In genomic region chr12:71655495-71655894, GRCh38 we compare ENCODE assay signal across 18 cellular contexts. TPM values are rescaled to one million over a fixed set of nuclear protein-coding genes. Genes with fewer than 3 reads are reported as not detected.
DNase-seq lines count a peak whose midpoint lies in the region; ATAC-seq lines count a peak whose summit lies in the region.
"Had no signal": no experiment of that assay in that cellular context is flagged by ENCODE, and none has a peak within 500 bp of the region (broad histone marks: within the 10 kb centered on the region; RNA-seq: fewer than 3 reads in every experiment).

No MANE protein-coding gene starts in this region.

- ATAC-seq in CD4-positive, CD25-positive, alpha-beta regulatory T cell (ENCODE audit: low read depth in 2 of 2): peak; percentile 28 to 65
- ATAC-seq in HG03196 (IDR thresholded peaks at IDR 0.05; ENCODE audit: unreplicated experiment): no peak
- ATAC-seq: Panc1, SK-N-SH treated with all-trans-retinoic acid at 6 μM for 48 hours had no signal

- H3K27ac Mint-ChIP-seq in CD4-positive, CD25-positive, alpha-beta regulatory T cell: peak overlapping the region; percentile 5 to 48 (median 47)
- H3K27ac Mint-ChIP-seq in CD8-positive, alpha-beta memory T cell: peak overlapping the region in 6 of 8 donors; percentile 7 to 74 (median 64)
- H3K27ac Mint-ChIP-seq in activated T-helper 1 cell treated with anti-CD3 and anti-CD28 coated beads, Interleukin-12 subunit alpha, Interleukin-12 subunit beta, Interleukin-2, Interleukin-4 antibody, amounts not matched to agents 30 ng/mL and 10 ng/mL and 1 ng/mL, durations not matched to agents 14 hours and 24 hours and 36 hours: peak overlapping the region; percentile 54
- H3K27ac Mint-ChIP-seq in immature natural killer cell: peak overlapping the region in 5 of 6 donors; percentile 4 to 60 (median 38)

- intact Hi-C loops in activated T-helper 1 cell treated with anti-CD3 and anti-CD28 coated beads, Interleukin-12 subunit alpha, Interleukin-12 subunit beta, Interleukin-2, Interleukin-4 antibody, amounts not matched to agents 30 ng/mL and 10 ng/mL and 1 ng/mL, durations not matched to agents 14 hours and 24 hours and 36 hours (cut with micrococcal nuclease): no loop called here

- peaks cover 28 to 52% (median 41%) of the 10 kb centered on the region in 4 donors for H3K4me1 Mint-ChIP-seq in CD4-positive, CD25-positive, alpha-beta regulatory T cell
- H3K4me1 Mint-ChIP-seq in CD8-positive, alpha-beta memory T cell: peaks cover 20 to 39% (median 38%) of the 10 kb centered on the region in 3 donors
- peaks cover 33% of the 10 kb centered on the region for H3K4me1 Mint-ChIP-seq in activated T-helper 1 cell treated with anti-CD3 and anti-CD28 coated beads, Interleukin-12 subunit alpha, Interleukin-12 subunit beta, Interleukin-2, Interleukin-4 antibody, amounts not matched to agents 30 ng/mL and 10 ng/mL and 1 ng/mL, durations not matched to agents 14 hours and 24 hours and 36 hours (ENCODE audit: low read depth)
- peaks cover 35 to 61% of the 10 kb centered on the region in 2 donors for H3K4me1 Mint-ChIP-seq in immature natural killer cell

- POLR2A ChIA-PET in CD8-positive, alpha-beta memory T cell (lab: Charles Lee): no interaction called here

- peaks cover 71% of the 10 kb centered on the region for H3K36me3 ChIP-seq in CD4-positive, CD25-positive, alpha-beta regulatory T cell (ENCODE audit: control insufficient read depth, insufficient read depth, low read length)
- peaks cover 31% of the 10 kb centered on the region for H3K36me3 ChIP-seq in CD8-positive, alpha-beta memory T cell (ENCODE audit: insufficient read depth, low read length)

- H3K4me1 ChIP-seq in CD4-positive, CD25-positive, alpha-beta regulatory T cell (ENCODE audit: control insufficient read depth, insufficient read depth, low read length, poor library complexity, severe bottlenecking): peaks cover 50% of the 10 kb centered on the region
- peaks cover 43% of the 10 kb centered on the region for H3K4me1 ChIP-seq in CD8-positive, alpha-beta memory T cell (ENCODE audit: insufficient read depth, low read length)

- H3K27me3 Mint-ChIP-seq in CD4-positive, CD25-positive, alpha-beta regulatory T cell: no peaks in the 10 kb centered on the region
- H3K27me3 Mint-ChIP-seq in CD8-positive, alpha-beta memory T cell: no peaks in the 10 kb centered on the region
- no peaks in the 10 kb centered on the region for H3K27me3 Mint-ChIP-seq in activated T-helper 1 cell treated with anti-CD3 and anti-CD28 coated beads, Interleukin-12 subunit alpha, Interleukin-12 subunit beta, Interleukin-2, Interleukin-4 antibody, amounts not matched to agents 30 ng/mL and 10 ng/mL and 1 ng/mL, durations not matched to agents 14 hours and 24 hours and 36 hours (ENCODE audit: insufficient read depth)
- peaks cover 0 to 3% (median 0%) of the 10 kb centered on the region in 3 donors for H3K27me3 Mint-ChIP-seq in immature natural killer cell (ENCODE audit: low read depth in 3 of 3)
- H3K27me3 Mint-ChIP-seq: type B pancreatic cell had no signal

- H3K4me3 ChIP-seq in CD4-positive, CD25-positive, alpha-beta regulatory T cell (ENCODE audit: low read depth, low read length): peak overlapping the region; percentile 74
- H3K4me3 ChIP-seq in CD8-positive, alpha-beta memory T cell (ENCODE audit: low read length): no peak overlapping the region
- H3K4me3 ChIP-seq: left ventricle myocardium inferior, spleen had no signal

- DNase-seq in CD4-positive, CD25-positive, alpha-beta regulatory T cell: peak in 1 of 3 donors; percentile 72
- no peak for DNase-seq in CD8-positive, alpha-beta memory T cell
- DNase-seq in activated T-helper 1 cell treated with anti-CD3 and anti-CD28 coated beads, Interleukin-12 subunit alpha, Interleukin-12 subunit beta, Interleukin-2, Interleukin-4 antibody, amounts not matched to agents 30 ng/mL and 10 ng/mL and 1 ng/mL, durations not matched to agents 14 hours and 24 hours and 36 hours (ENCODE audit: low spot score): no peak
- DNase-seq in immature natural killer cell: no peak
- DNase-seq in CD1c-positive myeloid dendritic cell (ENCODE audit: extremely low spot score): no peak
- no peak for DNase-seq in anterior cingulate cortex (lab: John Stamatoyannopoulos, UW)
- no peak for DNase-seq in hepatic stellate cell (ENCODE audit: low spot score)
- DNase-seq: cerebellar nuclear complex, DMS79, foreskin melanocyte, left ventricle myocardium inferior, NCI-H2081 treated with DMSO at 0.1 percent for 48 hours, NCI-H524, spleen had no signal

- H3K27me3 ChIP-seq in CD4-positive, CD25-positive, alpha-beta regulatory T cell (ENCODE audit: control insufficient read depth, insufficient read depth, low read length): no peaks in the 10 kb centered on the region
- H3K27me3 ChIP-seq in CD8-positive, alpha-beta memory T cell (ENCODE audit: insufficient read depth, low read length, poor library complexity, severe bottlenecking): no peaks in the 10 kb centered on the region
- H3K27me3 ChIP-seq: spleen had no signal

- CTCF ChIA-PET in CD8-positive, alpha-beta memory T cell (lab: Charles Lee): no interaction called here

- peak overlapping the region; percentile 60 for H3K27ac ChIP-seq in CD4-positive, CD25-positive, alpha-beta regulatory T cell (ENCODE audit: insufficient read depth, low read length, poor library complexity, severe bottlenecking)
- no peak overlapping the region for H3K27ac ChIP-seq in CD8-positive, alpha-beta memory T cell (ENCODE audit: low read depth, low read length)
- H3K27ac ChIP-seq: left ventricle myocardium inferior, spleen had no signal

- H3K4me3 Mint-ChIP-seq in CD4-positive, CD25-positive, alpha-beta regulatory T cell: peak overlapping the region; percentile 54 to 81 (median 66)
- H3K4me3 Mint-ChIP-seq in CD8-positive, alpha-beta memory T cell: peak overlapping the region; percentile 3 to 63 (median 51)
- H3K4me3 Mint-ChIP-seq in activated T-helper 1 cell treated with anti-CD3 and anti-CD28 coated beads, Interleukin-12 subunit alpha, Interleukin-12 subunit beta, Interleukin-2, Interleukin-4 antibody, amounts not matched to agents 30 ng/mL and 10 ng/mL and 1 ng/mL, durations not matched to agents 14 hours and 24 hours and 36 hours: peak overlapping the region; percentile 64
- peak overlapping the region in 4 of 5 donors; percentile 28 to 54 (median 32) for H3K4me3 Mint-ChIP-seq in immature natural killer cell
- H3K4me3 Mint-ChIP-seq: type B pancreatic cell had no signal

- H3K9me3 ChIP-seq in CD4-positive, CD25-positive, alpha-beta regulatory T cell (ENCODE audit: control insufficient read depth in 2 of 2, low read length in 2 of 2): peaks cover 0 to 8% of the 10 kb centered on the region in 2 experiments
- H3K9me3 ChIP-seq in CD8-positive, alpha-beta memory T cell (ENCODE audit: low read length): no peaks in the 10 kb centered on the region

- peaks cover 36% of the 10 kb centered on the region for H3K36me3 Mint-ChIP-seq in CD4-positive, CD25-positive, alpha-beta regulatory T cell
- H3K36me3 Mint-ChIP-seq in CD8-positive, alpha-beta memory T cell: peaks cover 0 to 53% (median 13%) of the 10 kb centered on the region in 3 donors
- peaks cover 48% of the 10 kb centered on the region for H3K36me3 Mint-ChIP-seq in activated T-helper 1 cell treated with anti-CD3 and anti-CD28 coated beads, Interleukin-12 subunit alpha, Interleukin-12 subunit beta, Interleukin-2, Interleukin-4 antibody, amounts not matched to agents 30 ng/mL and 10 ng/mL and 1 ng/mL, durations not matched to agents 14 hours and 24 hours and 36 hours (ENCODE audit: low read depth)
- peaks cover 5 to 27% (median 21%) of the 10 kb centered on the region in 3 donors for H3K36me3 Mint-ChIP-seq in immature natural killer cell

- H3K9me3 Mint-ChIP-seq in CD4-positive, CD25-positive, alpha-beta regulatory T cell: no peaks in the 10 kb centered on the region
- no peaks in the 10 kb centered on the region for H3K9me3 Mint-ChIP-seq in CD8-positive, alpha-beta memory T cell
- H3K9me3 Mint-ChIP-seq in activated T-helper 1 cell treated with anti-CD3 and anti-CD28 coated beads, Interleukin-12 subunit alpha, Interleukin-12 subunit beta, Interleukin-2, Interleukin-4 antibody, amounts not matched to agents 30 ng/mL and 10 ng/mL and 1 ng/mL, durations not matched to agents 14 hours and 24 hours and 36 hours: peaks cover 4% of the 10 kb centered on the region
- H3K9me3 Mint-ChIP-seq in immature natural killer cell: no peaks in the 10 kb centered on the region
- H3K9me3 Mint-ChIP-seq: type B pancreatic cell had no signal

RNA-seq across cellular contexts. Expression of gene ZFC3H1, which starts 8.2 kb away (rescaled TPM):
- 155 TPM for total RNA-seq in CD4-positive, CD25-positive, alpha-beta regulatory T cell
- polyA plus RNA-seq in CD4-positive, CD25-positive, alpha-beta regulatory T cell: 10 to 100 TPM; 20.0 to 33.5 (median 25.5) TPM
- 10 to 100 TPM; 37.5 to 42.6 TPM for total RNA-seq in CD8-positive, alpha-beta memory T cell
- polyA plus RNA-seq in CD8-positive, alpha-beta memory T cell: 27.9 TPM
- 57.7 and 58.6 TPM in 2 replicates for total RNA-seq in activated T-helper 1 cell treated with anti-CD3 and anti-CD28 coated beads, Interleukin-12 subunit alpha, Interleukin-12 subunit beta, Interleukin-2, Interleukin-4 antibody, amounts not matched to agents 30 ng/mL and 10 ng/mL and 1 ng/mL, durations not matched to agents 14 hours and 24 hours and 36 hours
- 10 to 100 TPM; 10.5 to 30.8 (median 19.8) TPM for polyA plus RNA-seq in immature natural killer cell

RNA-seq across cellular contexts. Expression of gene THAP2, which starts 8.6 kb away (rescaled TPM):
- 25.0 TPM for total RNA-seq in CD4-positive, CD25-positive, alpha-beta regulatory T cell
- 10 to 100 TPM in 1 of 4 donors, 1 to 10 TPM in 3; 6.7 to 10.7 (median 7.8) TPM for polyA plus RNA-seq in CD4-positive, CD25-positive, alpha-beta regulatory T cell
- 1 to 10 TPM; 7.8 to 8.6 TPM for total RNA-seq in CD8-positive, alpha-beta memory T cell
- polyA plus RNA-seq in CD8-positive, alpha-beta memory T cell: 5.2 TPM
- total RNA-seq in activated T-helper 1 cell treated with anti-CD3 and anti-CD28 coated beads, Interleukin-12 subunit alpha, Interleukin-12 subunit beta, Interleukin-2, Interleukin-4 antibody, amounts not matched to agents 30 ng/mL and 10 ng/mL and 1 ng/mL, durations not matched to agents 14 hours and 24 hours and 36 hours: 5.7 and 5.9 TPM in 2 replicates
- polyA plus RNA-seq in immature natural killer cell: 1 to 10 TPM; 2.1 to 7.4 (median 5.9) TPM

RNA-seq across cellular contexts. Expression of gene TMEM19, which starts 30.4 kb away (rescaled TPM):
- total RNA-seq in CD4-positive, CD25-positive, alpha-beta regulatory T cell: 10.8 TPM
- 10 to 100 TPM; 23.7 to 33.3 (median 26.6) TPM for polyA plus RNA-seq in CD4-positive, CD25-positive, alpha-beta regulatory T cell
- 10 to 100 TPM; 18.6 to 21.4 TPM for total RNA-seq in CD8-positive, alpha-beta memory T cell
- 33.6 TPM for polyA plus RNA-seq in CD8-positive, alpha-beta memory T cell
- total RNA-seq in activated T-helper 1 cell treated with anti-CD3 and anti-CD28 coated beads, Interleukin-12 subunit alpha, Interleukin-12 subunit beta, Interleukin-2, Interleukin-4 antibody, amounts not matched to agents 30 ng/mL and 10 ng/mL and 1 ng/mL, durations not matched to agents 14 hours and 24 hours and 36 hours: 10.6 and 11.3 TPM in 2 replicates
- 10 to 100 TPM; 46.8 to 61.6 (median 50.3) TPM for polyA plus RNA-seq in immature natural killer cell
